In the genomic region with DNA sequence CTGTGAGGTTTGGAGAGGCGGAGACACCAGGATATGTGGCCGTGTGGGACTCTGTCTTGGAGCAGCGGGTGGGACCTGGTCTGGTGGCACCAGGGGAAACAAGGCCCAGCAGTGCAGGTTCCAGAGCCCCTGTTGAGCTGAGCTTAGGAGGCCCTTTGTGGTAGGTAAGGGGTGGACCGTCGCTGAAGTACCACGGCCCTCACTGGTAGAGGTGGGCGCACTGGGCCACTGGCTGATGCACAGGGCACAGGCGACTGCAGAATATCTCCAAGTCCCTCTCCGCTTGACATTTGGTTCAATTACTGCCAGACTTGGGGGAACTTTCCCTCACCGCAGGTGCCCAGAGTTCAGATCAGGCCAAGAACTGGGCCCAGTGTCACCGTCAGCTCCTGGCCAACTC, we compare ENCODE assay signal across 29 cellular contexts.
"Had no signal": no experiment of that assay in that cellular context is flagged by ENCODE, and none has a peak within 500 bp of the region (broad histone marks: within the 10 kb centered on the region; RNA-seq: fewer than 3 reads in every experiment).

No MANE protein-coding gene starts in this region.

- H3K9me3 ChIP-seq: MG63 had no signal

- H3K27ac ChIP-seq: brain microvascular endothelial cell, cardiac muscle cell, KMS-11, SK-N-MC had no signal

- H3K36me3 Mint-ChIP-seq: activated naive CD8-positive, alpha-beta T cell treated with anti-CD3 and anti-CD28 coated beads for 36 hours had no signal

- DNase-seq: activated CD4-positive, alpha-beta memory T cell treated with anti-CD3 and anti-CD28 coated beads, Interleukin-2, amount 10 ng/mL, durations not matched to agents 7 days and 5 days; activated CD4-positive, alpha-beta T cell treated with anti-CD3 and anti-CD28 coated beads for 36 hours; activated CD4-positive, alpha-beta T cell treated with anti-CD3 and anti-CD28 coated beads, Interleukin-2, amount 50 U/mL, for 1 hour; activated gamma-delta T cell; activated naive CD4-positive, alpha-beta T cell treated with anti-CD3 and anti-CD28 coated beads for 36 hours; activated naive CD8-positive, alpha-beta T cell treated with anti-CD3 and anti-CD28 coated beads for 36 hours; activated T-cell treated with anti-CD3 and anti-CD28 coated beads for 4 hours; activated T-cell treated with anti-CD3 and anti-CD28 coated beads, Interleukin-2, amount 50 U/mL, for 48 hours; brain microvascular endothelial cell; MG63; MV-4-11; NCI-H1092 treated with DMSO at 0.1 percent for 48 hours; NCI-H1417 treated with DMSO at 0.1 percent for 48 hours; NCI-H1694; NCI-H2029; NCI-H2107; NCI-H2171 treated with DMSO at 0.1 percent for 48 hours; NCI-H510A treated with DMSO at 0.1 percent for 48 hours; NCI-H69; NK-92 treated with Interleukin-12 subunit alpha and Interleukin-12 subunit beta, amount 100 ng/mL, for 24 hours; OCI-M1; RPMI8226; T-helper 1 cell had no signal

- ATAC-seq: activated CD4-positive, alpha-beta T cell treated with anti-CD3 and anti-CD28 coated beads for 36 hours; activated T-helper 17 cell treated with anti-CD3 and anti-CD28 coated beads, Interleukin-2, amount 50 U/mL, for 72 hours; Panc1; Right ventricle myocardium inferior had no signal

- H3K36me3 ChIP-seq: cardiac muscle cell, MG63 had no signal

- H3K4me2 ChIP-seq: KMS-11 had no signal

- H3K4me1 Mint-ChIP-seq: activated CD4-positive, alpha-beta memory T cell treated with anti-CD3 and anti-CD28 coated beads, Interleukin-2, amount 10 ng/mL, durations not matched to agents 7 days and 5 days; activated CD4-positive, alpha-beta T cell treated with anti-CD3 and anti-CD28 coated beads for 36 hours; activated naive CD8-positive, alpha-beta T cell treated with anti-CD3 and anti-CD28 coated beads for 36 hours; activated T-helper 17 cell treated with anti-CD3 and anti-CD28 coated beads, Interleukin-2, amount 50 U/mL, for 72 hours had no signal

- H3K9ac ChIP-seq: KMS-11 had no signal

- H3K27me3 ChIP-seq: brain microvascular endothelial cell, cardiac muscle cell, MG63 had no signal

- H3K9me3 Mint-ChIP-seq: activated naive CD8-positive, alpha-beta T cell treated with anti-CD3 and anti-CD28 coated beads for 36 hours had no signal

- H3K27ac Mint-ChIP-seq: activated CD4-positive, alpha-beta memory T cell treated with anti-CD3 and anti-CD28 coated beads, Interleukin-2, amount 10 ng/mL, durations not matched to agents 7 days and 5 days; activated CD4-positive, alpha-beta T cell treated with anti-CD3 and anti-CD28 coated beads for 36 hours; activated naive CD4-positive, alpha-beta T cell treated with anti-CD3 and anti-CD28 coated beads for 36 hours; activated naive CD8-positive, alpha-beta T cell treated with anti-CD3 and anti-CD28 coated beads for 36 hours; activated T-helper 17 cell treated with anti-CD3 and anti-CD28 coated beads, Interleukin-2, amount 50 U/mL, for 72 hours had no signal

- H3K4me3 ChIP-seq: cardiac muscle cell, MG63, SK-N-MC had no signal

- H3K27me3 Mint-ChIP-seq: activated CD4-positive, alpha-beta memory T cell treated with anti-CD3 and anti-CD28 coated beads, Interleukin-2, amount 10 ng/mL, durations not matched to agents 7 days and 5 days; activated CD4-positive, alpha-beta T cell treated with anti-CD3 and anti-CD28 coated beads for 36 hours; activated naive CD8-positive, alpha-beta T cell treated with anti-CD3 and anti-CD28 coated beads for 36 hours; activated T-helper 17 cell treated with anti-CD3 and anti-CD28 coated beads, Interleukin-2, amount 50 U/mL, for 72 hours had no signal

- H3K4me3 Mint-ChIP-seq: activated CD4-positive, alpha-beta memory T cell treated with anti-CD3 and anti-CD28 coated beads, Interleukin-2, amount 10 ng/mL, durations not matched to agents 7 days and 5 days; activated CD4-positive, alpha-beta T cell treated with anti-CD3 and anti-CD28 coated beads for 36 hours; activated naive CD4-positive, alpha-beta T cell treated with anti-CD3 and anti-CD28 coated beads for 36 hours; activated naive CD8-positive, alpha-beta T cell treated with anti-CD3 and anti-CD28 coated beads for 36 hours; activated T-helper 17 cell treated with anti-CD3 and anti-CD28 coated beads, Interleukin-2, amount 50 U/mL, for 72 hours had no signal
